ENCODE assay signal across 1 cellular context in genomic region chr2:142075826-142076225, GRCh38.
A peak's percentile ranks its signal among the peaks of the same experiment; 100 is the strongest.
TF ChIP-seq lines count a peak whose summit lies in the region.

No MANE protein-coding gene starts in this region.

TF ChIP-seq in HEK293, 187 proteins besides CTCF, POLR2A, EP300 and RAD21 (continued from another document):
- TF ChIP-seq ZNF561 (tag by site-specific recombination; IDR thresholded peaks at IDR 0.05; ENCODE audit: borderline replicate concordance) (peak; percentile 42; the same call in 1 of the 2 replicates), GFI1B (tag by site-specific recombination; IDR thresholded peaks at IDR 0.05) (peak; percentile 27; the same call in 1 of the 2 replicates), ZNF423 (tag by site-specific recombination; IDR thresholded peaks at IDR 0.05) (no peak), SCRT1 (tag by site-specific recombination; IDR thresholded peaks at IDR 0.05; ENCODE audit: borderline replicate concordance) (peak; percentile 63; the same call in 1 of the 2 replicates)
